Comparison of ENCODE assay signal across 19 cellular contexts in genomic region chr7:30344513-30344912, GRCh38.
A peak's percentile ranks its signal among the peaks of the same experiment; 100 is the strongest.
DNase-seq lines count a peak whose midpoint lies in the region; ATAC-seq, FAIRE-seq and TF ChIP-seq lines count a peak whose summit lies in the region.
"Had no signal": no experiment of that assay in that cellular context is flagged by ENCODE, and none has a peak within 500 bp of the region (broad histone marks: within the 10 kb centered on the region; RNA-seq: fewer than 3 reads in every experiment).

No MANE protein-coding gene starts in this region.

- WGBS in sigmoid colon, 2 donors, result 76 to 78% methylated on average over 1 of the region's 1 CpG

- H3K27me3 ChIP-seq in CD4-positive, alpha-beta memory T cell (ENCODE audit: insufficient read depth, low read length), result no peaks in the 10 kb centered on the region
- no peaks in the 10 kb centered on the region for H3K27me3 ChIP-seq in sigmoid colon
- H3K27me3 ChIP-seq: MG63 had no signal

- ATAC-seq in natural killer cell treated with Interleukin-12 subunit alpha and Interleukin-12 subunit beta and Interleukin-15 and Interleukin-18, amount 100 ng/mL, for 72 hours, result no peak
- ATAC-seq: WTC11 had no signal

- no peaks in the 10 kb centered on the region for H3K9me3 ChIP-seq in CD4-positive, alpha-beta memory T cell (ENCODE audit: control insufficient read depth in 1 of 2, low read length in 2 of 2)
- no peaks in the 10 kb centered on the region for H3K9me3 ChIP-seq in SK-N-MC (ENCODE audit: low read depth, low read length)
- no peaks in the 10 kb centered on the region for H3K9me3 ChIP-seq in sigmoid colon

- no peaks in the 10 kb centered on the region for H3K27me3 Mint-ChIP-seq in CD4-positive, alpha-beta memory T cell
- H3K27me3 Mint-ChIP-seq in natural killer cell treated with Interleukin-12 subunit alpha and Interleukin-12 subunit beta and Interleukin-15 and Interleukin-18, amount 100 ng/mL, for 72 hours, result no peaks in the 10 kb centered on the region

- peaks cover 6 to 7% of the 10 kb centered on the region in 2 donors for H3K36me3 Mint-ChIP-seq in CD4-positive, alpha-beta memory T cell
- H3K36me3 Mint-ChIP-seq in natural killer cell treated with Interleukin-12 subunit alpha and Interleukin-12 subunit beta and Interleukin-15 and Interleukin-18, amount 100 ng/mL, for 72 hours, result peaks cover 15% of the 10 kb centered on the region

- no peak for DNase-seq in CD4-positive, alpha-beta memory T cell
- DNase-seq in GM18507 (ENCODE audit: extremely low spot score, insufficient read length, low read depth) (no peak), SK-N-MC (ENCODE audit: low read depth, low spot score) (no peak), NOMO-1 (lab: John Stamatoyannopoulos, UW; ENCODE audit: unreplicated experiment in 2 of 2) (no peak), sigmoid colon (no peak), COLO668 (lab: John Stamatoyannopoulos, UW; ENCODE audit: unreplicated experiment) (no peak)
- no peak for DNase-seq in natural killer cell treated with Interleukin-12 subunit alpha and Interleukin-12 subunit beta and Interleukin-15 and Interleukin-18, amount 100 ng/mL, for 72 hours (ENCODE audit: low spot score)
- DNase-seq: activated CD8-positive, alpha-beta memory T cell treated with anti-CD3 and anti-CD28 coated beads for 24 hours; activated effector memory CD4-positive, alpha-beta T cell treated with anti-CD3 and anti-CD28 coated beads, Interleukin-2, amount 50 U/mL, for 16 hours; cerebellar nuclear complex; DMS79; MG63; NCI-H187 treated with DMSO at 0.1 percent for 48 hours; NCI-H345; SHP77; stimulated activated CD4-positive, alpha-beta T cell treated with anti-CD3 and anti-CD28 coated beads, Interleukin-2, amount 100 ng/mL, for 24 hours; substantia nigra had no signal

- TF ChIP-seq CTCF in sigmoid colon (IDR thresholded peaks at IDR 0.05), result no peak

- peak overlapping the region; percentile 7 to 90 (median 53) for H3K27ac Mint-ChIP-seq in CD4-positive, alpha-beta memory T cell
- peak overlapping the region in 1 of 2 donors; percentile 10 for H3K27ac Mint-ChIP-seq in natural killer cell treated with Interleukin-12 subunit alpha and Interleukin-12 subunit beta and Interleukin-15 and Interleukin-18, amount 100 ng/mL, for 72 hours
- H3K27ac Mint-ChIP-seq: T-helper 1 cell treated with Interleukin-12 subunit alpha and Interleukin-12 subunit beta and Interleukin-4 antibody, amounts not matched to agents 30 μg/mL and 1 μg/mL, for 36 hours; WTC11 had no signal

- no peaks in the 10 kb centered on the region for H3K36me3 ChIP-seq in CD4-positive, alpha-beta memory T cell (ENCODE audit: insufficient read depth, low read length)
- H3K36me3 ChIP-seq in SK-N-MC (ENCODE audit: insufficient read depth, low read length) (no peaks in the 10 kb centered on the region), sigmoid colon (no peaks in the 10 kb centered on the region)
- H3K36me3 ChIP-seq: MG63 had no signal

- POLR2A ChIA-PET in CD4-positive, alpha-beta memory T cell (lab: Charles Lee; ENCODE audit: partially characterized antibody), result interaction anchor here (0.8 to 4.2 kb wide), 3 partner anchors 23 to 59 kb away, joined by 3 to 22 read pairs (median 8); no protein-coding TSS in a partner anchor

- peak; percentile 31 for FAIRE-seq in GM18507 (lab: Jason Lieb, UNC)

- H3K27ac ChIP-seq in CD4-positive, alpha-beta memory T cell (ENCODE audit: low read depth, low read length), result no peak overlapping the region
- H3K27ac ChIP-seq in SK-N-MC, result peak overlapping the region; percentile 38; the same call in 1 of the 2 replicates
- no peak overlapping the region for H3K27ac ChIP-seq in sigmoid colon

- peaks cover 47 to 83% (median 63%) of the 10 kb centered on the region in 4 donors for H3K4me1 Mint-ChIP-seq in CD4-positive, alpha-beta memory T cell
- H3K4me1 Mint-ChIP-seq in natural killer cell treated with Interleukin-12 subunit alpha and Interleukin-12 subunit beta and Interleukin-15 and Interleukin-18, amount 100 ng/mL, for 72 hours (ENCODE audit: low read depth in 2 of 2), result peaks cover 49 to 62% of the 10 kb centered on the region in 2 donors

- intact Hi-C loops in CD4-positive, alpha-beta memory T cell (cut with micrococcal nuclease), result no loop called here
- intact Hi-C loops in sigmoid colon (cut with DNase I), result no loop called here

- H3K9ac ChIP-seq in SK-N-MC (ENCODE audit: insufficient read length), result no peak overlapping the region

- TF ChIP-seq POLR2A in sigmoid colon (IDR thresholded peaks at IDR 0.05), result no peak

- H3K4me1 ChIP-seq in CD4-positive, alpha-beta memory T cell (ENCODE audit: insufficient read depth, low read length), result peaks cover 51% of the 10 kb centered on the region
- H3K4me1 ChIP-seq in sigmoid colon, result peaks cover 0 to 14% (median 3%) of the 10 kb centered on the region in 4 donors

- no peak for TF ChIP-seq EP300 in sigmoid colon (IDR thresholded peaks at IDR 0.05)

- H3K4me3 Mint-ChIP-seq in CD4-positive, alpha-beta memory T cell, result peak overlapping the region in 2 of 8 donors; percentile 28 to 35
- H3K4me3 Mint-ChIP-seq in natural killer cell treated with Interleukin-12 subunit alpha and Interleukin-12 subunit beta and Interleukin-15 and Interleukin-18, amount 100 ng/mL, for 72 hours, result peak overlapping the region; percentile 14
- H3K4me3 Mint-ChIP-seq: T-helper 1 cell treated with Interleukin-12 subunit alpha and Interleukin-12 subunit beta and Interleukin-4 antibody, amounts not matched to agents 30 μg/mL and 1 μg/mL, for 36 hours; WTC11 had no signal

- CTCF ChIA-PET in CD4-positive, alpha-beta memory T cell (lab: Charles Lee; ENCODE audit: partially characterized antibody), result interaction anchor here (1.1 kb wide), 1 partner anchor 22 kb away, joined by 3 read pairs; no protein-coding TSS in a partner anchor

- H3K4me3 ChIP-seq in CD4-positive, alpha-beta memory T cell (ENCODE audit: low read length in 2 of 2), result no peak overlapping the region
- H3K4me3 ChIP-seq in SK-N-MC (no peak overlapping the region), sigmoid colon (no peak overlapping the region)
- H3K4me3 ChIP-seq: MG63 had no signal

- peaks cover 2 to 15% (median 13%) of the 10 kb centered on the region in 8 donors for H3K9me3 Mint-ChIP-seq in CD4-positive, alpha-beta memory T cell
- peaks cover 11% of the 10 kb centered on the region for H3K9me3 Mint-ChIP-seq in natural killer cell treated with Interleukin-12 subunit alpha and Interleukin-12 subunit beta and Interleukin-15 and Interleukin-18, amount 100 ng/mL, for 72 hours
